1 cellular context compared by ENCODE assay signal in genomic region chr13:96871470-96871869, GRCh38.
TF ChIP-seq lines count a peak whose summit lies in the region.

No MANE protein-coding gene starts in this region.

TF ChIP-seq in HepG2, 621 proteins besides CTCF, POLR2A, EP300 and RAD21 (continued from another document):
- TF ChIP-seq FUBP1 (CRISPR knock-in tag; IDR thresholded peaks at IDR 0.05; ENCODE audit: borderline replicate concordance): no peak
- no peak for TF ChIP-seq CAMTA2 (CRISPR knock-in tag; IDR thresholded peaks at IDR 0.05; ENCODE audit: borderline replicate concordance)
- no peak for TF ChIP-seq PPARG (CRISPR knock-in tag; conservative IDR thresholded peaks at IDR 0.05)
